Comparison of ENCODE assay signal across 15 cellular contexts in the genomic region with DNA sequence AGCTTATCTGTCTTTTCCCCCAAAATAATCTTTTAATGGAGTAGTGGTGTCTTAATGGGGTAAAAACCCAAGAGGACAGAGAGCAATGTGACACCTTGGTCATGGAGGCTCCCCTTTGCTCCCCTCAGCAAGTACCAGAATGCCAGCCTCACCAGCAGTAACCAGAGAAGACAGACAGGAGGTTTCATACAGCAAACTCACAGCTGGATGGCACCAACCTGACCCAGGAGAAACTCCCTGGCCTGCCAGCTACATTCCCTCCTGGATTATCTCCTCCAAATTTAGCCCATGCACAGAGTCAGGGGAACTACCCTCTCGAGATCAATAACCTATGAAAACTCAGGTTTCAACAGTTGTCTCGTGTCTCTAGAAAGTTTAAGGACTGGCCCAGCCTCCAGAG. TPM values are rescaled to one million over a fixed set of nuclear protein-coding genes. Genes with fewer than 3 reads are reported as not detected.
DNase-seq lines count a peak whose midpoint lies in the region; ATAC-seq and TF ChIP-seq lines count a peak whose summit lies in the region.
"Had no signal": no experiment of that assay in that cellular context is flagged by ENCODE, and none has a peak within 500 bp of the region (broad histone marks: within the 10 kb centered on the region; RNA-seq: fewer than 3 reads in every experiment).

No MANE protein-coding gene starts in this region.

- no peak for TF ChIP-seq EP300 in gastroesophageal sphincter (IDR thresholded peaks at IDR 0.05)

- H3K27me3 ChIP-seq in right atrium auricular region, result no peaks in the 10 kb centered on the region
- H3K27me3 ChIP-seq in gastroesophageal sphincter, result no peaks in the 10 kb centered on the region
- no peaks in the 10 kb centered on the region for H3K27me3 ChIP-seq in skeletal muscle tissue (ENCODE audit: control insufficient read depth in 3 of 3, insufficient read depth in 3 of 3, low read length in 3 of 3)
- H3K27me3 ChIP-seq in vagina, result no peaks in the 10 kb centered on the region
- H3K27me3 ChIP-seq: Peyer's patch had no signal

- TF ChIP-seq POLR2A in gastroesophageal sphincter (IDR thresholded peaks at IDR 0.05), result no peak
- no peak for TF ChIP-seq POLR2A in vagina (IDR thresholded peaks at IDR 0.05)

- H3K36me3 ChIP-seq in right atrium auricular region (no peaks in the 10 kb centered on the region), gastroesophageal sphincter (no peaks in the 10 kb centered on the region), skeletal muscle tissue (ENCODE audit: control insufficient read depth in 3 of 3, insufficient read depth in 3 of 3, low read length in 3 of 3) (no peaks in the 10 kb centered on the region), vagina (no peaks in the 10 kb centered on the region)
- H3K36me3 ChIP-seq: Peyer's patch had no signal

- H3K9me3 ChIP-seq in right atrium auricular region (no peaks in the 10 kb centered on the region), gastroesophageal sphincter (no peaks in the 10 kb centered on the region), skeletal muscle tissue (ENCODE audit: control insufficient read depth in 3 of 3, low read length in 3 of 3) (no peaks in the 10 kb centered on the region), vagina (no peaks in the 10 kb centered on the region)
- H3K9me3 ChIP-seq: Peyer's patch had no signal

- no peak for DNase-seq in right atrium auricular region (ENCODE audit: low spot score)
- no peak for DNase-seq in cardiac septum (ENCODE audit: low spot score)
- DNase-seq in vagina (ENCODE audit: extremely low spot score in 2 of 2), result no peak
- no peak for DNase-seq in NCI-H748 treated with DMSO at 0.1 percent for 48 hours (lab: John Stamatoyannopoulos, UW)
- DNase-seq in cerebellar cortex (ENCODE audit: low spot score), result no peak
- no peak for DNase-seq in NCI-H2081 (lab: John Stamatoyannopoulos, UW)
- DNase-seq: ACHN; CD4-positive, alpha-beta T cell; H9; KBM-7; MV-4-11; NCI-H1930; Peyer's patch had no signal

- intact Hi-C loops in cardiac septum (cut with DNase I), result no loop called here
- intact Hi-C loops in vagina (cut with DNase I), result no loop called here

- peaks cover 0 to 25% of the 10 kb centered on the region in 2 donors for H3K4me1 ChIP-seq in right atrium auricular region
- H3K4me1 ChIP-seq in gastroesophageal sphincter, result peaks cover 0 to 33% (median 7%) of the 10 kb centered on the region in 3 donors
- peaks cover 50 to 67% (median 55%) of the 10 kb centered on the region in 3 donors for H3K4me1 ChIP-seq in skeletal muscle tissue (ENCODE audit: control insufficient read depth in 3 of 3, insufficient read depth in 3 of 3, low read length in 3 of 3)
- H3K4me1 ChIP-seq in vagina, result peaks cover 17% of the 10 kb centered on the region

- H3K4me3 ChIP-seq in right atrium auricular region, result no peak overlapping the region
- H3K4me3 ChIP-seq in gastroesophageal sphincter, result no peak overlapping the region
- peak overlapping the region in 2 of 3 donors; percentile 4 to 8 for H3K4me3 ChIP-seq in skeletal muscle tissue (ENCODE audit: low read length in 3 of 3)
- no peak overlapping the region for H3K4me3 ChIP-seq in vagina
- H3K4me3 ChIP-seq: Peyer's patch had no signal

- WGBS in gastroesophageal sphincter (ENCODE audit: low coverage in 1 of 2), 2 donors, result 59% methylated on average over 2 of the region's 2 CpGs; no CpG with 5 or more reads in 1 of the 2 donors

- H3K9ac ChIP-seq in skeletal muscle tissue (ENCODE audit: low read depth in 1 of 3, low read length in 3 of 3), result peak overlapping the region; percentile 10 to 55 (median 40)

- no peak for ATAC-seq in gastroesophageal sphincter

- TF ChIP-seq CTCF in right atrium auricular region (IDR thresholded peaks at IDR 0.05) (no peak), gastroesophageal sphincter (IDR thresholded peaks at IDR 0.05) (no peak), vagina (IDR thresholded peaks at IDR 0.05) (no peak)

- H3K27ac ChIP-seq in right atrium auricular region, result peak overlapping the region; percentile 27 to 72
- H3K27ac ChIP-seq in gastroesophageal sphincter, result peak overlapping the region in 3 of 4 donors; percentile 60 to 73 (median 68)
- peak overlapping the region; percentile 81 for H3K27ac ChIP-seq in skeletal muscle tissue (ENCODE audit: low read depth, low read length)
- peak overlapping the region; percentile 65 for H3K27ac ChIP-seq in vagina

RNA-seq across cellular contexts. Expression of gene BHLHE41, which starts 15.9 kb away (rescaled TPM):
- 10 to 100 TPM; 13.4 to 15.0 TPM for total RNA-seq in right atrium auricular region
- total RNA-seq in cardiac septum, result 33.3 TPM
- 10 to 100 TPM in 3 of 4 donors, 1 to 10 TPM in 1; 5.3 to 91.2 (median 21.7) TPM for total RNA-seq in gastroesophageal sphincter
- total RNA-seq in skeletal muscle tissue, result 1.0 TPM
- total RNA-seq in vagina, result 2.9 TPM
- total RNA-seq: CD4-positive, alpha-beta T cell had no signal

Comparison
In these comparisons a context has a peak if more than half of its experiments do, and no peak if none do; other contexts are left out.
1. H3K4me3 ChIP-seq: peak in skeletal muscle tissue (2 of 3); none in right atrium auricular region (0 of 2), gastroesophageal sphincter (0 of 2) and vagina (0 of 2).
2. Peak in every context shown above with its lines, with median percentiles within 50 percentile points of each other: H3K27ac ChIP-seq.